In the genomic region with DNA sequence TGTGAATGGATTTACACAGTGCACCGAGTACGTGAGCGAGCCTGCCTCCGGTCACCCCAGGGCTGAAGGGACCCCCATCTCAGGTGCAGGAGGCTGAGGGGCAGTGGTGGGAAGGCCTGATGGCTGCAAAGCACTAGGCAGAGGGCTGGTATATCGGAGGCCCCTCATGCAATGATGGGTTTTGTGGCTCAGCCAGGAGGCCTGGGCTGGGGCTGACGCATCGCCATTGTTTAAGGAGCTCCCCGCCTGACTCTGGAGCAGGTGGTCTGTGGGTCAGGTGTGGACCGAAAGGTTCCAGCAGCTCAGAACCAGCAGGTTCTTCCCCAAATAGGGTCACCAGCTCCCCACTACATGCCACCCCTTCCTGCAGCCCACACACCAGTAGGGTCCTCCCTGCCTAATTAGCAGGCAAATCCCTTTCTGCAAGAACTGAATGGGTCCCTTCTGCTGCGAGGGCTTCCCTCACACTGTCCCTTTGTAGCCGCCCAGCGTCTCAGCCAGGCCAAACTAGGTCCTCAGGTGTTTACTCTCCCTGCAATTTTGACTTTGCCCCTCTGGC, we compare ENCODE assay signal across 17 cellular contexts.
"Had no signal": no experiment of that assay in that cellular context is flagged by ENCODE, and none has a peak within 500 bp of the region (broad histone marks: within the 10 kb centered on the region; RNA-seq: fewer than 3 reads in every experiment).

No MANE protein-coding gene starts in this region.

- H3K27ac ChIP-seq: colonic mucosa, gastrocnemius medialis, heart right ventricle, lower lobe of right lung, neutrophil, suprapubic skin, tibial nerve had no signal

- FAIRE-seq: endothelial cell of umbilical vein, islet of Langerhans, small intestine had no signal

- H3K4me3 ChIP-seq: colonic mucosa, gastrocnemius medialis, heart right ventricle, lower lobe of right lung, suprapubic skin, tibial nerve had no signal

- H3K9me3 ChIP-seq: colonic mucosa, gastrocnemius medialis, heart right ventricle, lower lobe of right lung, neutrophil, suprapubic skin, tibial nerve had no signal

- H3K36me3 ChIP-seq: colonic mucosa, gastrocnemius medialis, heart right ventricle, lower lobe of right lung, neutrophil, suprapubic skin, tibial nerve had no signal

- ATAC-seq: gastrocnemius medialis, heart right ventricle, left lobe of liver, lower lobe of right lung had no signal

- DNase-seq: caudate nucleus; colonic mucosa; effector CD4-positive, alpha-beta T cell; gastrocnemius medialis; heart right ventricle; hypothalamus; lower lobe of right lung; naive B cell; small intestine; stimulated activated CD4-positive, alpha-beta T cell treated with anti-CD3 and anti-CD28 coated beads, Interleukin-2, amount 100 ng/mL, for 48 hours; stimulated activated naive CD4-positive, alpha-beta T cell treated with Interleukin-2 at 50 U/mL for 16 hours had no signal
